Comparison of ENCODE assay signal across 24 cellular contexts in the genomic region with DNA sequence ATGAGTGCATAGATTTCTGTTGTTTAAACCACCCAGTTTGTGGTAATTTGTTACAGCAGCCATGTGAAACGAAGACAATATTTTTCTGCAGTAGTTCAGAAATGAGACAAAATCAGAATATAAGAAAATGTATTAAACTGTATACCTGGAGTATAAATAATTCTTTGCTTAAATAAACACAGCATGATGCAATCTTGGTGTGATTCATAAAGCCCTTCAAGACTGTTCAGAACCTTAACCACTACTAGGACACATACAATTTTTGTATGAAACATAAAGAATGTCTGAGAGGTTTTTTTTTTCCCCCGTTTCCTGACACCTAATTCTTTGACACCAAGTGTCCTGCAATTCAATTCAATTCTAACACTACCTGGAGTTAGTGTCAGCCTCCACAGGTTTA. TPM values are rescaled to one million over a fixed set of nuclear protein-coding genes. Genes with fewer than 3 reads are reported as not detected.
DNase-seq lines count a peak whose midpoint lies in the region; ATAC-seq and TF ChIP-seq lines count a peak whose summit lies in the region.
"Had no signal": no experiment of that assay in that cellular context is flagged by ENCODE, and none has a peak within 500 bp of the region (broad histone marks: within the 10 kb centered on the region; RNA-seq: fewer than 3 reads in every experiment).

No MANE protein-coding gene starts in this region.

- ATAC-seq in GM21390 (IDR thresholded peaks at IDR 0.05; ENCODE audit: unreplicated experiment) (no peak), GM19328 (IDR thresholded peaks at IDR 0.05; ENCODE audit: unreplicated experiment) (no peak)
- ATAC-seq: activated CD8-positive, alpha-beta memory T cell treated with anti-CD3 and anti-CD28 coated beads, Interleukin-2, amount 10 ng/mL, durations not matched to agents 7 days and 5 days; activated naive CD8-positive, alpha-beta T cell treated with anti-CD3 and anti-CD28 coated beads, Interleukin-2, amount 50 U/mL, for 24 hours; Right ventricle myocardium inferior had no signal

- no peaks in the 10 kb centered on the region; the same call in none of the 2 replicates for H3K27me3 Mint-ChIP-seq in HFFc6 (ENCODE audit: insufficient read depth)
- H3K27me3 Mint-ChIP-seq: activated CD8-positive, alpha-beta memory T cell treated with anti-CD3 and anti-CD28 coated beads, Interleukin-2, amount 10 ng/mL, durations not matched to agents 7 days and 5 days; activated naive CD8-positive, alpha-beta T cell treated with anti-CD3 and anti-CD28 coated beads, Interleukin-2, amount 50 U/mL, for 24 hours; IgD-negative memory B cell had no signal

- peak overlapping the region; percentile 64 for H3K27ac Mint-ChIP-seq in HFFc6
- H3K27ac Mint-ChIP-seq: activated CD8-positive, alpha-beta memory T cell treated with anti-CD3 and anti-CD28 coated beads, Interleukin-2, amount 10 ng/mL, durations not matched to agents 7 days and 5 days; activated naive CD8-positive, alpha-beta T cell treated with anti-CD3 and anti-CD28 coated beads, Interleukin-2, amount 50 U/mL, for 24 hours; CD4-positive, CD25-positive, alpha-beta regulatory T cell had no signal

- H4K20me1 ChIP-seq in fibroblast of lung (ENCODE audit: control insufficient read depth, extremely low read depth, insufficient read depth, low read length) = no peaks in the 10 kb centered on the region

- H3K27me3 ChIP-seq in ACC112 (ENCODE audit: insufficient read depth, low read length) (no peaks in the 10 kb centered on the region), ascending aorta (no peaks in the 10 kb centered on the region), fibroblast of lung (ENCODE audit: control insufficient read depth, insufficient read depth, low read length) (no peaks in the 10 kb centered on the region), brain microvascular endothelial cell (replicated peaks) (no peaks in the 10 kb centered on the region)
- H3K27me3 ChIP-seq: right atrium auricular region, vagina had no signal

- H3K4me3 Mint-ChIP-seq in HFFc6 = no peak overlapping the region
- H3K4me3 Mint-ChIP-seq: activated CD8-positive, alpha-beta memory T cell treated with anti-CD3 and anti-CD28 coated beads, Interleukin-2, amount 10 ng/mL, durations not matched to agents 7 days and 5 days; activated naive CD8-positive, alpha-beta T cell treated with anti-CD3 and anti-CD28 coated beads, Interleukin-2, amount 50 U/mL, for 24 hours; CD4-positive, CD25-positive, alpha-beta regulatory T cell; IgD-negative memory B cell had no signal

- H3K4me3 ChIP-seq in ACC112 (ENCODE audit: low read depth, low read length) = no peak overlapping the region
- no peak overlapping the region for H3K4me3 ChIP-seq in ascending aorta
- no peak overlapping the region for H3K4me3 ChIP-seq in fibroblast of lung (replicated peaks in 1 of 4; ENCODE audit: control extremely low read depth in 1 of 4, insufficient read depth in 1 of 4, low read depth in 3 of 4, low read length in 4 of 4)
- H3K4me3 ChIP-seq in brain microvascular endothelial cell (ENCODE audit: low read depth, low read length) = no peak overlapping the region
- H3K4me3 ChIP-seq: PC-9, right atrium auricular region, vagina had no signal

- H3K4me2 ChIP-seq in fibroblast of lung (ENCODE audit: extremely low read depth, insufficient read depth, low read length) = no peak overlapping the region
- H3K4me2 ChIP-seq: PC-9 had no signal

- H3K36me3 ChIP-seq in ACC112 (ENCODE audit: insufficient read depth, low read length) = 0 out of 2 replicates have a peak, but pooled peaks cover 4% of the 10 kb centered on the region
- H3K36me3 ChIP-seq in ascending aorta = no peaks in the 10 kb centered on the region
- peaks cover 2% of the 10 kb centered on the region for H3K36me3 ChIP-seq in fibroblast of lung (ENCODE audit: control insufficient read depth, insufficient read depth, low read length)
- no peaks in the 10 kb centered on the region for H3K36me3 ChIP-seq in brain microvascular endothelial cell (replicated peaks)
- H3K36me3 ChIP-seq: right atrium auricular region, vagina had no signal

- TF ChIP-seq CTCF in HFFc6 (IDR thresholded peaks at IDR 0.05) = no peak
- no peak for TF ChIP-seq CTCF in ascending aorta (IDR thresholded peaks at IDR 0.05)
- TF ChIP-seq CTCF in fibroblast of lung (conservative IDR thresholded peaks at IDR 0.05 in 1 of 2, IDR thresholded peaks at IDR 0.05 in 1 of 2; ENCODE audit: low read depth in 1 of 2, low read length in 2 of 2) = no peak
- no peak for TF ChIP-seq CTCF in brain microvascular endothelial cell (IDR thresholded peaks at IDR 0.05; ENCODE audit: low read depth, low read length, missing control alignments)

- DNase-seq in HFFc6 = no peak
- DNase-seq in ascending aorta (ENCODE audit: low spot score in 2 of 2) = no peak
- peak; percentile 63 to 69 for DNase-seq in fibroblast of lung (ENCODE audit: low read depth in 2 of 2)
- no peak for DNase-seq in brain microvascular endothelial cell
- no peak for DNase-seq in NCI-H524 treated with DMSO at 0.1 percent for 48 hours (lab: John Stamatoyannopoulos, UW)
- DNase-seq: activated CD4-positive, alpha-beta T cell treated with anti-CD3 and anti-CD28 coated beads, Interleukin-2, amount 50 U/mL, for 4 hours; activated CD8-positive, alpha-beta memory T cell treated with anti-CD3 and anti-CD28 coated beads, Interleukin-2, amount 10 ng/mL, durations not matched to agents 7 days and 5 days; activated naive CD4-positive, alpha-beta T cell; activated naive CD8-positive, alpha-beta T cell treated with anti-CD3 and anti-CD28 coated beads, Interleukin-2, amount 50 U/mL, for 24 hours; activated T-cell treated with anti-CD3 and anti-CD28 coated beads, Interleukin-2, amount 50 U/mL, for 48 hours; CD4-positive, CD25-positive, alpha-beta regulatory T cell; NCI-H1105; NCI-H1930; NCI-H526; PC-9; small intestine; stimulated activated naive CD8-positive, alpha-beta T cell treated with anti-CD3 and anti-CD28 coated beads, Interleukin-15, Interleukin-2, amounts not matched to agents 100 U/mL and 50 U/mL, for 24 hours had no signal

- H3K27ac ChIP-seq in ACC112 (ENCODE audit: low read depth, low read length) (peak overlapping the region; percentile 17; the same call in 1 of the 2 replicates), ascending aorta (peak overlapping the region; percentile 58 to 68), fibroblast of lung (ENCODE audit: insufficient read depth, low read length) (no peak overlapping the region), brain microvascular endothelial cell (no peak overlapping the region)
- H3K27ac ChIP-seq: PC-9, right atrium auricular region, vagina had no signal

- H3K79me2 ChIP-seq in ACC112 (ENCODE audit: control insufficient read depth, insufficient read depth, low read length, unreplicated experiment) (peaks cover 63% of the 10 kb centered on the region), fibroblast of lung (ENCODE audit: control insufficient read depth, insufficient read depth, low read length) (peaks cover 86% of the 10 kb centered on the region)

- peaks cover 72% of the 10 kb centered on the region for H3K36me3 Mint-ChIP-seq in HFFc6 (ENCODE audit: low read depth)

- H3K9me3 ChIP-seq in ascending aorta = peaks cover 0 to 8% of the 10 kb centered on the region in 2 donors
- no peaks in the 10 kb centered on the region for H3K9me3 ChIP-seq in fibroblast of lung (ENCODE audit: control insufficient read depth, insufficient read depth, low read depth, low read length)

- in situ Hi-C loops in brain microvascular endothelial cell (cut with HindIII; ENCODE audit: low pct_ligation_motif_present, low sequenced_read_pairs) = no loop called here

- intact Hi-C loops in ascending aorta (cut with DNase I) = no loop called here

- H2AFZ ChIP-seq in ACC112 (ENCODE audit: low read length, unreplicated experiment) (no peak overlapping the region), fibroblast of lung (ENCODE audit: low read length) (no peak overlapping the region)
- H2AFZ ChIP-seq: PC-9 had no signal

- H3K9me3 Mint-ChIP-seq in HFFc6 = peaks cover 10% of the 10 kb centered on the region

- H3K4me1 Mint-ChIP-seq in HFFc6 (ENCODE audit: low read depth) = peaks cover 74% of the 10 kb centered on the region

- H3K9ac ChIP-seq in fibroblast of lung (ENCODE audit: insufficient read depth, low read length) = no peak overlapping the region

- H3K4me1 ChIP-seq in ACC112 (ENCODE audit: control insufficient read depth, insufficient read depth, low read length, unreplicated experiment) (peaks cover 14% of the 10 kb centered on the region), ascending aorta (peaks cover 8 to 12% of the 10 kb centered on the region in 2 donors), fibroblast of lung (ENCODE audit: control insufficient read depth, extremely low read depth, insufficient read depth, low read length) (peaks cover 2% of the 10 kb centered on the region)
- H3K4me1 ChIP-seq: right atrium auricular region, vagina had no signal

RNA-seq across cellular contexts. Expression of a gene that starts 10.5 kb away (rescaled TPM):
- 1,000 to 10,000 TPM; 1,007 to 1,412 (median 1,300) TPM for total RNA-seq in HFFc6 (2021; fragmentation: NEBNext Ultra II Directional; extraction: Animal tissue kit (Norgen Biotek cat#: 25700))
- total RNA-seq in ascending aorta (56.5 TPM), fibroblast of lung (40.6 and 133 TPM in 2 replicates)
- 298 and 336 TPM in 2 replicates for polyA plus RNA-seq in fibroblast of lung
- polyA plus RNA-seq in fibroblast of lung (2012) = 233 and 328 TPM in 2 replicates
- 22.0 and 22.2 TPM in 2 replicates for polyA minus RNA-seq in fibroblast of lung (ENCODE audit: low replicate concordance)

Comparison
In these comparisons a context has a peak if more than half of its experiments do, and no peak if none do; other contexts are left out.
1. H3K27ac ChIP-seq: peak in ACC112 (single experiment) and ascending aorta (2 of 2); none in fibroblast of lung (single experiment) and brain microvascular endothelial cell (single experiment).
2. DNase-seq: peak in fibroblast of lung (2 of 2); none in HFFc6 (single experiment), ascending aorta (0 of 2), brain microvascular endothelial cell (single experiment) and NCI-H524 treated with DMSO at 0.1 percent for 48 hours (single experiment).